ENCODE assay signal across 1 cellular context in genomic region chr7:27071622-27072390, GRCh38.
A peak's percentile ranks its signal among the peaks of the same experiment; 100 is the strongest.
TF ChIP-seq lines count a peak whose summit lies in the region.

No MANE protein-coding gene starts in this region.

TF ChIP-seq in K562, 482 proteins besides CTCF, POLR2A, EP300 and RAD21 (continued from another document):
- TF ChIP-seq ATF4 (CRISPR knock-in tag; IDR thresholded peaks at IDR 0.05) = 0 out of 2 replicates have a peak, but pooled peaks have one; percentile 43
